ENCODE assay signal across 12 cellular contexts in genomic region chr20:51413753-51414323, GRCh38.
DNase-seq lines count a peak whose midpoint lies in the region; ATAC-seq and TF ChIP-seq lines count a peak whose summit lies in the region.
"Had no signal": no experiment of that assay in that cellular context is flagged by ENCODE, and none has a peak within 500 bp of the region (broad histone marks: within the 10 kb centered on the region; RNA-seq: fewer than 3 reads in every experiment).

No MANE protein-coding gene starts in this region.

- TF ChIP-seq CTCF in Peyer's patch (IDR thresholded peaks at IDR 0.05) (no peak), natural killer cell (IDR thresholded peaks at IDR 0.05) (no peak)

- H3K9me3 ChIP-seq in Peyer's patch, result no peaks in the 10 kb centered on the region
- H3K9me3 ChIP-seq: MG63, neutrophil had no signal

- H3K27ac ChIP-seq in Peyer's patch, result peak overlapping the region in 3 of 4 donors; percentile 27 to 77 (median 62)
- H3K27ac ChIP-seq: neutrophil had no signal

- H3K9me3 Mint-ChIP-seq in activated CD4-positive, alpha-beta T cell treated with anti-CD3 and anti-CD28 coated beads for 36 hours (ENCODE audit: low read depth), result no peaks in the 10 kb centered on the region
- no peaks in the 10 kb centered on the region for H3K9me3 Mint-ChIP-seq in natural killer cell

- DNase-seq in activated CD4-positive, alpha-beta T cell treated with anti-CD3 and anti-CD28 coated beads for 36 hours, result no peak
- DNase-seq in activated CD4-positive, alpha-beta T cell treated with anti-CD3 and anti-CD28 coated beads, Interleukin-2, amount 50 U/mL, for 48 hours, result no peak
- DNase-seq in Peyer's patch (no peak), natural killer cell (no peak), GDM1 (lab: John Stamatoyannopoulos, UW) (no peak)
- DNase-seq in stimulated activated CD4-positive, alpha-beta T cell treated with anti-CD3 and anti-CD28 coated beads, Interleukin-1b, Interleukin-23, amount 100 ng/mL, for 48 hours, result no peak
- DNase-seq: DMS53, MG63, NCI-H226 had no signal

- peak; percentile 32 for ATAC-seq in activated CD4-positive, alpha-beta T cell treated with anti-CD3 and anti-CD28 coated beads for 36 hours
- peak; percentile 40 for ATAC-seq in GM19324 (IDR thresholded peaks at IDR 0.05; ENCODE audit: low FRiP score, unreplicated experiment)
- ATAC-seq in natural killer cell, result no peak
- no peak for ATAC-seq in HG02763 (IDR thresholded peaks at IDR 0.05; ENCODE audit: unreplicated experiment)

- peaks cover 0 to 5% (median 0%) of the 10 kb centered on the region in 3 donors for H3K36me3 ChIP-seq in Peyer's patch
- H3K36me3 ChIP-seq: MG63, neutrophil had no signal

- H3K4me1 ChIP-seq in Peyer's patch, result peaks cover 0 to 40% (median 19%) of the 10 kb centered on the region in 4 donors

- H3K4me3 Mint-ChIP-seq in activated CD4-positive, alpha-beta T cell treated with anti-CD3 and anti-CD28 coated beads for 36 hours, result no peak overlapping the region
- peak overlapping the region; percentile 77 for H3K4me3 Mint-ChIP-seq in natural killer cell

- H3K27me3 Mint-ChIP-seq in activated CD4-positive, alpha-beta T cell treated with anti-CD3 and anti-CD28 coated beads for 36 hours, result no peaks in the 10 kb centered on the region
- no peaks in the 10 kb centered on the region for H3K27me3 Mint-ChIP-seq in natural killer cell (ENCODE audit: low read depth in 2 of 2)

- peak overlapping the region; percentile 63 for H3K27ac Mint-ChIP-seq in activated CD4-positive, alpha-beta T cell treated with anti-CD3 and anti-CD28 coated beads for 36 hours
- H3K27ac Mint-ChIP-seq in natural killer cell, result peak overlapping the region; percentile 94 to 95

- intact Hi-C loops in activated CD4-positive, alpha-beta T cell treated with anti-CD3 and anti-CD28 coated beads for 36 hours (cut with DNase I, micrococcal nuclease), result no loop called here
- intact Hi-C loops in natural killer cell (cut with micrococcal nuclease), result no loop called here

- no peak overlapping the region for H3K4me3 ChIP-seq in Peyer's patch
- H3K4me3 ChIP-seq: MG63 had no signal

- no peaks in the 10 kb centered on the region for H3K27me3 ChIP-seq in Peyer's patch
- H3K27me3 ChIP-seq: MG63, neutrophil had no signal

- POLR2A ChIA-PET in activated CD4-positive, alpha-beta T cell treated with anti-CD3 and anti-CD28 coated beads for 36 hours (lab: Charles Lee), result interaction anchor here (0.6 to 0.9 kb wide), 2 partner anchors 9 to 44 kb away, joined by 3 read pairs; no protein-coding TSS in a partner anchor

- CTCF ChIA-PET in activated CD4-positive, alpha-beta T cell treated with anti-CD3 and anti-CD28 coated beads for 36 hours (lab: Charles Lee), result interaction anchor here (0.9 to 1.0 kb wide), 2 partner anchors 9 to 182 kb away, joined by 3 to 4 read pairs; no protein-coding TSS in a partner anchor

- peaks cover 56% of the 10 kb centered on the region for H3K36me3 Mint-ChIP-seq in activated CD4-positive, alpha-beta T cell treated with anti-CD3 and anti-CD28 coated beads for 36 hours (ENCODE audit: low read depth)
- H3K36me3 Mint-ChIP-seq in natural killer cell, result peaks cover 9% of the 10 kb centered on the region

- H3K4me1 Mint-ChIP-seq in activated CD4-positive, alpha-beta T cell treated with anti-CD3 and anti-CD28 coated beads for 36 hours, result peaks cover 75% of the 10 kb centered on the region
- peaks cover 75 to 86% of the 10 kb centered on the region in 2 donors for H3K4me1 Mint-ChIP-seq in natural killer cell

- TF ChIP-seq POLR2A in Peyer's patch (IDR thresholded peaks at IDR 0.05), result no peak

Comparison
In these comparisons a context has a peak if more than half of its experiments do, and no peak if none do; other contexts are left out.
1. ATAC-seq: peak in activated CD4-positive, alpha-beta T cell treated with anti-CD3 and anti-CD28 coated beads for 36 hours (single experiment) and GM19324 (single experiment); none in natural killer cell (0 of 3) and HG02763 (single experiment).